37 cellular contexts compared by ENCODE assay signal in genomic region chr19:13342672-13343071, GRCh38.
DNase-seq lines count a peak whose midpoint lies in the region; ATAC-seq, FAIRE-seq and TF ChIP-seq lines count a peak whose summit lies in the region.
"Had no signal": no experiment of that assay in that cellular context is flagged by ENCODE, and none has a peak within 500 bp of the region (broad histone marks: within the 10 kb centered on the region; RNA-seq: fewer than 3 reads in every experiment).

No MANE protein-coding gene starts in this region.

- 6% methylated on average over 2 of the region's 2 CpGs for WGBS in HepG2 (ENCODE audit: low lambda C conversion rate)
- 15% methylated on average over 2 of the region's 2 CpGs for WGBS in right lobe of liver (ENCODE audit: insufficient coverage, low coverage, low lambda C conversion rate, missing lambda C conversion rate)
- 0% methylated on average over 2 of the region's 2 CpGs for WGBS in K562 (ENCODE audit: insufficient coverage, low coverage, missing lambda C conversion rate)

- TF ChIP-seq EP300 in HepG2 (IDR thresholded peaks at IDR 0.05; ENCODE audit: low read depth in 2 of 2, low read length in 2 of 2): no peak
- TF ChIP-seq EP300 in HepG2 (CRISPR knock-in tag; IDR thresholded peaks at IDR 0.05; ENCODE audit: borderline replicate concordance): no peak
- TF ChIP-seq EP300 in K562 (IDR thresholded peaks at IDR 0.05; ENCODE audit: low read length): no peak

- POLR2A ChIA-PET in HepG2 (lab: Yijun Ruan, JAX) (no interaction called here), HEK293 (lab: Yijun Ruan, JAX) (no interaction called here), WTC11 (lab: Charles Lee) (no interaction called here), K562 (lab: Yijun Ruan, JAX) (no interaction called here)

- no peaks in the 10 kb centered on the region for H3K9me3 ChIP-seq in HepG2 (ENCODE audit: low read length)
- H3K9me3 ChIP-seq in right lobe of liver: no peaks in the 10 kb centered on the region
- H3K9me3 ChIP-seq in HEK293 (ENCODE audit: control insufficient read depth, insufficient read depth, low read depth, low read length): no peaks in the 10 kb centered on the region
- no peaks in the 10 kb centered on the region; the same call in 1 of the 2 replicates for H3K9me3 ChIP-seq in K562 (replicated peaks; ENCODE audit: control insufficient read depth, insufficient read depth, low read depth, low read length)
- H3K9me3 ChIP-seq: A549, BE2C, Caco-2 had no signal

- no peak for TF ChIP-seq POLR2A in HepG2 (IDR thresholded peaks at IDR 0.05; ENCODE audit: insufficient read depth in 1 of 2, low read depth in 2 of 2, low read length in 2 of 2)
- no peak for TF ChIP-seq POLR2A in right lobe of liver (IDR thresholded peaks at IDR 0.05)
- TF ChIP-seq POLR2A in K562 (conservative IDR thresholded peaks at IDR 0.05): no peak

- H3K27ac Mint-ChIP-seq in WTC11: no peak overlapping the region
- H3K27ac Mint-ChIP-seq: B cell; CD14-positive monocyte; CD4-positive, alpha-beta memory T cell; CD4-positive, alpha-beta T cell; CD4-positive, CD25-positive, alpha-beta regulatory T cell; CD8-positive, alpha-beta memory T cell; CD8-positive, alpha-beta T cell had no signal

- intact Hi-C loops in HepG2 (cut with micrococcal nuclease; ENCODE audit: unreplicated experiment) (no loop called here), right lobe of liver (cut with DNase I) (no loop called here), K562 (cut with micrococcal nuclease) (no loop called here)

- TF ChIP-seq CTCF in HepG2 (CRISPR knock-in tag; IDR thresholded peaks at IDR 0.05): no peak
- TF ChIP-seq CTCF in right lobe of liver (IDR thresholded peaks at IDR 0.05): no peak
- no peak for TF ChIP-seq CTCF in HEK293 (tag by site-specific recombination; IDR thresholded peaks at IDR 0.05)
- no peak for TF ChIP-seq CTCF in WTC11 (IDR thresholded peaks at IDR 0.05)
- TF ChIP-seq CTCF in K562 (IDR thresholded peaks at IDR 0.05 in 2 of 3, conservative IDR thresholded peaks at IDR 0.05 in 1 of 3; ENCODE audit: insufficient read depth in 2 of 3, low read depth in 1 of 3, low read length in 3 of 3): no peak

- in situ Hi-C loops in HepG2 (cut with HindIII; ENCODE audit: extremely low pct_ligation_motif_present, low pct_unique_long_range_greater_than_20kb) (no loop called here), K562 (cut with MboI) (no loop called here)

- H3K4me3 Mint-ChIP-seq in WTC11: no peak overlapping the region
- H3K4me3 Mint-ChIP-seq: B cell; CD14-positive monocyte; CD4-positive, alpha-beta memory T cell; CD4-positive, alpha-beta T cell; CD4-positive, CD25-positive, alpha-beta regulatory T cell; CD8-positive, alpha-beta memory T cell; CD8-positive, alpha-beta T cell had no signal

- H4K20me1 ChIP-seq in HepG2 (ENCODE audit: insufficient read depth, low read length): no peaks in the 10 kb centered on the region
- no peaks in the 10 kb centered on the region for H4K20me1 ChIP-seq in K562 (replicated peaks; ENCODE audit: control insufficient read depth, insufficient read depth, low read length)
- H4K20me1 ChIP-seq: BLaER1; BLaER1 treated with 17β-estradiol and CSF1 and Interleukin-3, amounts not matched to agents 10 nM and 100 nM had no signal

- H3K27ac ChIP-seq in HepG2 (ENCODE audit: extremely low read length, insufficient read depth, low read length): no peak overlapping the region
- no peak overlapping the region for H3K27ac ChIP-seq in right lobe of liver
- no peak overlapping the region for H3K27ac ChIP-seq in HEK293 (ENCODE audit: extremely low read depth, low read depth, low read length)
- no peak overlapping the region for H3K27ac ChIP-seq in K562 (ENCODE audit: extremely low read depth, low read depth, low read length)
- H3K27ac ChIP-seq: 22Rv1; A549; BLaER1; BLaER1 treated with 17β-estradiol and CSF1 and Interleukin-3, amounts not matched to agents 10 nM and 100 nM; C4-2B had no signal

- no peaks in the 10 kb centered on the region; the same call in 1 of the 2 replicates for H3K27me3 Mint-ChIP-seq in WTC11 (ENCODE audit: low read depth)

- peaks cover 18% of the 10 kb centered on the region for H3K9me3 Mint-ChIP-seq in WTC11
- H3K9me3 Mint-ChIP-seq: CD4-positive, alpha-beta T cell had no signal

- H3K36me3 ChIP-seq in HepG2 (replicated peaks in 1 of 2; ENCODE audit: control insufficient read depth in 1 of 2, insufficient read depth in 2 of 2, low read length in 2 of 2) (no peaks in the 10 kb centered on the region), right lobe of liver (no peaks in the 10 kb centered on the region), HEK293 (ENCODE audit: control insufficient read depth in 2 of 2, insufficient read depth in 1 of 2, low read length in 2 of 2) (no peaks in the 10 kb centered on the region), K562 (ENCODE audit: control insufficient read depth, insufficient read depth, low read length) (no peaks in the 10 kb centered on the region)
- H3K36me3 ChIP-seq: BE2C; BLaER1; BLaER1 treated with 17β-estradiol and CSF1 and Interleukin-3, amounts not matched to agents 10 nM and 100 nM had no signal

- H3K9ac ChIP-seq in HepG2 (ENCODE audit: insufficient read depth, low read depth, low read length) (no peak overlapping the region), K562 (ENCODE audit: insufficient read depth in 1 of 2, low read depth in 2 of 2, low read length in 2 of 2) (no peak overlapping the region)
- H3K9ac ChIP-seq: BLaER1; BLaER1 treated with 17β-estradiol and CSF1 and Interleukin-3, amounts not matched to agents 10 nM and 100 nM had no signal

- ATAC-seq in HepG2 (no peak), right lobe of liver (no peak), WTC11 (no peak), K562 (no peak), HG03039 (IDR thresholded peaks at IDR 0.05; ENCODE audit: unreplicated experiment) (no peak)
- ATAC-seq: A549; CD8-positive, alpha-beta T cell had no signal

- no peak for DNase-seq in HepG2 (ENCODE audit: low spot score)
- no peak for DNase-seq in right lobe of liver
- DNase-seq in WTC11 (ENCODE audit: low spot score): no peak
- no peak for DNase-seq in K562 (ENCODE audit: extremely low read depth in 1 of 4, low spot score in 3 of 4)
- no peak for DNase-seq in mucosa of gallbladder (ENCODE audit: low spot score)
- no peak for DNase-seq in activated CD4-positive, alpha-beta T cell treated with anti-CD3 and anti-CD28 coated beads, Interleukin-2, amount 50 U/mL, for 48 hours
- DNase-seq: 8988T; ACHN; AML-193; BE2C; C1 segment of cervical spinal cord; Caco-2; Calu3; CD4-positive, alpha-beta memory T cell; CD4-positive, alpha-beta T cell; CD4-positive, CD25-positive, alpha-beta regulatory T cell; CD8-positive, alpha-beta memory T cell; CD8-positive, alpha-beta T cell; COR-L47; DMS 273 treated with DMSO at 0.1 percent for 48 hours; DMS153; DMS53; DMS79; DMS79 treated with DMSO at 0.1 percent for 48 hours; DND-41; EL had no signal

- FAIRE-seq in HepG2 (lab: Jason Lieb, UNC) (no peak), K562 (lab: Jason Lieb, UNC) (no peak)
- FAIRE-seq: A204.1, A549, D721Med had no signal

- H3K4me1 ChIP-seq in HepG2 (ENCODE audit: insufficient read depth, low read length): no peaks in the 10 kb centered on the region
- H3K4me1 ChIP-seq in right lobe of liver: no peaks in the 10 kb centered on the region
- no peaks in the 10 kb centered on the region for H3K4me1 ChIP-seq in HEK293 (ENCODE audit: control insufficient read depth, insufficient read depth, low read length)
- H3K4me1 ChIP-seq in K562 (replicated peaks in 1 of 2; ENCODE audit: control insufficient read depth in 2 of 2, insufficient read depth in 2 of 2, low read length in 2 of 2): no peaks in the 10 kb centered on the region
- H3K4me1 ChIP-seq: A549, BE2C, Caco-2 had no signal

- H3K4me3 ChIP-seq in HepG2 (replicated peaks in 1 of 3; ENCODE audit: insufficient read depth in 1 of 3, low read depth in 2 of 3, low read length in 3 of 3): no peak overlapping the region
- no peak overlapping the region for H3K4me3 ChIP-seq in right lobe of liver
- no peak overlapping the region for H3K4me3 ChIP-seq in HEK293 (ENCODE audit: low read depth, low read length)
- no peak overlapping the region for H3K4me3 ChIP-seq in K562
- H3K4me3 ChIP-seq: A549; BLaER1; BLaER1 treated with 17β-estradiol and CSF1 and Interleukin-3, amounts not matched to agents 10 nM and 100 nM had no signal

- no peak overlapping the region for H2AFZ ChIP-seq in HepG2 (ENCODE audit: low read length)
- H2AFZ ChIP-seq in K562 (ENCODE audit: low read depth, low read length): no peak overlapping the region

- peaks cover 20% of the 10 kb centered on the region for H3K36me3 Mint-ChIP-seq in WTC11
- H3K36me3 Mint-ChIP-seq: CD14-positive monocyte; CD4-positive, alpha-beta memory T cell; CD4-positive, CD25-positive, alpha-beta regulatory T cell; CD8-positive, alpha-beta T cell had no signal

- CTCF ChIA-PET in HepG2 (lab: Yijun Ruan, JAX; ENCODE audit: low intra/inter-chr PET ratio, low total read pairs): no interaction called here
- CTCF ChIA-PET in HEK293 (lab: Yijun Ruan, JAX): no interaction called here
- CTCF ChIA-PET in WTC11 (lab: Charles Lee): no interaction called here
- CTCF ChIA-PET in K562 (lab: Yijun Ruan, JAX; ENCODE audit: low intra/inter-chr PET ratio): no interaction called here

- BruUV-seq in HepG2 (replicated peaks; lab: Mats Ljungman, UMichigan): no TSS peak
- no TSS peak for BruUV-seq in K562 (replicated peaks; lab: Mats Ljungman, UMichigan)

- H3K4me1 Mint-ChIP-seq in WTC11: peaks cover 10% of the 10 kb centered on the region
- H3K4me1 Mint-ChIP-seq: B cell; CD14-positive monocyte; CD4-positive, alpha-beta memory T cell; CD4-positive, CD25-positive, alpha-beta regulatory T cell; CD8-positive, alpha-beta memory T cell had no signal

- H3K79me2 ChIP-seq in HepG2 (ENCODE audit: insufficient read depth, low read length) (no peaks in the 10 kb centered on the region), K562 (ENCODE audit: control insufficient read depth, insufficient read depth, low read length) (no peaks in the 10 kb centered on the region)

- no peak for TF ChIP-seq RAD21 in HepG2 (CRISPR knock-in tag; IDR thresholded peaks at IDR 0.05)
- no peak for TF ChIP-seq RAD21 in K562 (CRISPR knock-in tag; conservative IDR thresholded peaks at IDR 0.05 in 1 of 2, IDR thresholded peaks at IDR 0.05 in 1 of 2)

- H3K9me1 ChIP-seq in K562 (ENCODE audit: control insufficient read depth, insufficient read depth, low read length): no peaks in the 10 kb centered on the region

- no peak overlapping the region for H3K4me2 ChIP-seq in HepG2 (ENCODE audit: low read depth, low read length)
- no peak overlapping the region for H3K4me2 ChIP-seq in K562 (ENCODE audit: insufficient read depth, low read length)
- H3K4me2 ChIP-seq: A549; BLaER1; BLaER1 treated with 17β-estradiol and CSF1 and Interleukin-3, amounts not matched to agents 10 nM and 100 nM had no signal

- H3K27me3 ChIP-seq in HepG2 (ENCODE audit: control insufficient read depth in 1 of 2, insufficient read depth in 2 of 2, low read length in 2 of 2): no peaks in the 10 kb centered on the region; a peak in 1 of 5 replicates
- no peaks in the 10 kb centered on the region for H3K27me3 ChIP-seq in right lobe of liver
- peaks cover 3 to 14% of the 10 kb centered on the region in 2 experiments; a peak in 3 of 5 replicates for H3K27me3 ChIP-seq in K562 (ENCODE audit: control insufficient read depth in 2 of 2, insufficient read depth in 2 of 2, low read length in 2 of 2)
- H3K27me3 ChIP-seq: BE2C; BLaER1; BLaER1 treated with 17β-estradiol and CSF1 and Interleukin-3, amounts not matched to agents 10 nM and 100 nM had no signal

TF ChIP-seq in WTC11, 78 proteins besides CTCF, POLR2A, EP300 and RAD21 (continues in another document):
- no peak for TF ChIP-seq HMGA2 (CRISPR knock-in tag; IDR thresholded peaks at IDR 0.05)

Comparison
In these comparisons a context has a peak if more than half of its experiments do, and no peak if none do; other contexts are left out.
1. Of the 241 proteins assayed by ChIP-seq in both HepG2 and K562: peak only in HepG2: none; only in K562: none; in both: ZNF12; in neither: 240.